17 cellular contexts compared by ENCODE assay signal in genomic region chr16:7303014-7303676, GRCh38. TPM values are rescaled to one million over a fixed set of nuclear protein-coding genes. Genes with fewer than 3 reads are reported as not detected.
DNase-seq lines count a peak whose midpoint lies in the region; ATAC-seq lines count a peak whose summit lies in the region.
"Had no signal": no experiment of that assay in that cellular context is flagged by ENCODE, and none has a peak within 500 bp of the region (broad histone marks: within the 10 kb centered on the region; RNA-seq: fewer than 3 reads in every experiment).

No MANE protein-coding gene starts in this region.

- no peaks in the 10 kb centered on the region for H3K4me1 ChIP-seq in mesendoderm (ENCODE audit: control insufficient read depth, low read depth, low read length)

- H3K27me3 ChIP-seq in mesendoderm (ENCODE audit: insufficient read depth, low read length, poor library complexity) = peaks cover 2% of the 10 kb centered on the region
- H3K27me3 ChIP-seq: brain microvascular endothelial cell had no signal

- H3K79me2 ChIP-seq in mesendoderm (ENCODE audit: control insufficient read depth, insufficient read depth, low read length) = no peaks in the 10 kb centered on the region

- ATAC-seq in HG03378 (IDR thresholded peaks at IDR 0.05; ENCODE audit: unreplicated experiment) = no peak
- ATAC-seq in left colon = no peak
- ATAC-seq: mucosa of descending colon, PC-3, upper lobe of right lung had no signal

- H3K4me3 ChIP-seq in mesendoderm (ENCODE audit: low read length) = peak overlapping the region; percentile 57
- H3K4me3 ChIP-seq: mucosa of descending colon, upper lobe of right lung had no signal

- H3K9ac ChIP-seq in mesendoderm (ENCODE audit: low read length) = peak overlapping the region; percentile 70

- H2BK5ac ChIP-seq in mesendoderm (ENCODE audit: low read length) = no peak overlapping the region

- no peak overlapping the region for H4K8ac ChIP-seq in mesendoderm (ENCODE audit: low read depth, low read length)

- no peak overlapping the region for H2BK120ac ChIP-seq in mesendoderm (ENCODE audit: low read depth, low read length)

- H2BK15ac ChIP-seq in mesendoderm (replicated peaks; ENCODE audit: low read depth) = no peak overlapping the region

- H3K4ac ChIP-seq in mesendoderm (ENCODE audit: low read depth, low read length) = no peak overlapping the region

- H4K5ac ChIP-seq in mesendoderm (ENCODE audit: low read length) = no peak overlapping the region

- H3K36me3 ChIP-seq in mesendoderm (ENCODE audit: control insufficient read depth, insufficient read depth, low read length) = no peaks in the 10 kb centered on the region
- H3K36me3 ChIP-seq: brain microvascular endothelial cell, upper lobe of right lung had no signal

- H3K23ac ChIP-seq in mesendoderm (ENCODE audit: low read length) = no peak overlapping the region

- no CpG with 5 or more reads among the region's 35 CpGs for WGBS in mesendoderm (ENCODE audit: extremely low coverage, insufficient coverage, low lambda C conversion rate)

- no peaks in the 10 kb centered on the region for H3K79me1 ChIP-seq in mesendoderm (ENCODE audit: low read length)

- no peak overlapping the region for H3K27ac ChIP-seq in mesendoderm (ENCODE audit: low read depth, low read length)
- H3K27ac ChIP-seq: brain microvascular endothelial cell, upper lobe of right lung had no signal

- no peak overlapping the region for H2AK5ac ChIP-seq in mesendoderm (ENCODE audit: low read length)

- intact Hi-C loops in left colon (cut with DNase I, micrococcal nuclease) = no loop called here

- DNase-seq in NCI-H146 (lab: John Stamatoyannopoulos, UW) (peak; percentile 33), NCI-H146 treated with DMSO at 0.1 percent for 48 hours (lab: John Stamatoyannopoulos, UW; ENCODE audit: unreplicated experiment) (no peak), ecto neural progenitor cell (ENCODE audit: low spot score) (peak; percentile 71), mesendoderm (peak; percentile 59), superior temporal gyrus (ENCODE audit: extremely low spot score) (peak; percentile 29), left colon (no peak)
- no peak for DNase-seq in stimulated activated naive CD4-positive, alpha-beta T cell (lab: John Stamatoyannopoulos, UW)
- DNase-seq: activated CD4-positive, alpha-beta T cell treated with anti-CD3 and anti-CD28 coated beads, Interleukin-2, amount 50 U/mL, for 48 hours; activated gamma-delta T cell; brain microvascular endothelial cell; mucosa of descending colon; NCI-H187 treated with DMSO at 0.1 percent for 48 hours; PC-3; upper lobe of right lung had no signal

- peak overlapping the region; percentile 78 for H3K18ac ChIP-seq in mesendoderm (ENCODE audit: low read length)

- H3K4me2 ChIP-seq in mesendoderm (ENCODE audit: low read length) = peak overlapping the region; percentile 89

- peak overlapping the region; percentile 85 for H3K56ac ChIP-seq in mesendoderm (ENCODE audit: low read length)

RNA-seq across cellular contexts. Expression of gene RBFOX1, which starts 29.5 kb away (rescaled TPM):
- 0.42 TPM for polyA plus RNA-seq in mesendoderm (2013, experiment 1 of 2)
- polyA plus RNA-seq in mesendoderm (2013, experiment 2 of 2) = 0.39 TPM
- total RNA-seq in left colon = 10 to 100 TPM in 1 of 2 donors, 1 to 10 TPM in 1; 9.2 to 11.2 TPM
- total RNA-seq: A172, H4, PC-3, upper lobe of right lung had no signal

Comparison
In these comparisons a context has a peak if more than half of its experiments do, and no peak if none do; other contexts are left out.
1. DNase-seq: peak in NCI-H146 (single experiment), ecto neural progenitor cell (single experiment), mesendoderm (single experiment) and superior temporal gyrus (single experiment); none in NCI-H146 treated with DMSO at 0.1 percent for 48 hours (single experiment), left colon (0 of 2) and stimulated activated naive CD4-positive, alpha-beta T cell (0 of 6).